Comparison of ENCODE assay signal across 8 cellular contexts in genomic region chr12:6277982-6278438, GRCh38. TPM values are rescaled to one million over a fixed set of nuclear protein-coding genes. Genes with fewer than 3 reads are reported as not detected.
DNase-seq lines count a peak whose midpoint lies in the region; ATAC-seq and TF ChIP-seq lines count a peak whose summit lies in the region.

No MANE protein-coding gene starts in this region.

- peak overlapping the region; percentile 56 for H3K4me3 ChIP-seq in epithelial cell of proximal tubule (ENCODE audit: low read depth, low read length)

- intact Hi-C loops in activated B cell treated with CpG ODN at 0.5 μM for 24 hours (cut with micrococcal nuclease), result loop anchor here (1.0 to 5.0 kb wide), 4 partner anchors 53 to 215 kb away; partner anchors contain the start of gene VAMP1

- CTCF ChIA-PET in GM10248 (lab: Yijun Ruan, JAX) (interaction anchor here (0.7 to 8.5 kb wide), 28 partner anchors 8 to 289 kb away, joined by 3 to 126 read pairs (median 5); no protein-coding TSS in a partner anchor), activated B cell treated with CpG ODN at 0.5 μM for 24 hours (lab: Charles Lee) (interaction anchor here (0.9 to 4.7 kb wide), 5 partner anchors 9 to 213 kb away, joined by 3 to 50 read pairs (median 4); partner anchors contain the start of gene CD9)

- H3K4me3 Mint-ChIP-seq in activated B cell treated with CpG ODN at 0.5 μM for 24 hours (peak overlapping the region; percentile 80), osteocyte (ENCODE audit: unreplicated experiment) (peak overlapping the region; percentile 57)

- no peaks in the 10 kb centered on the region for H3K9me3 Mint-ChIP-seq in activated B cell treated with CpG ODN at 0.5 μM for 24 hours
- H3K9me3 Mint-ChIP-seq in osteocyte (ENCODE audit: unreplicated experiment), result no peaks in the 10 kb centered on the region

- TF ChIP-seq CTCF in GM10248 (IDR thresholded peaks at IDR 0.05; ENCODE audit: control extremely low read depth, extremely low read depth, low read depth, missing control alignments) (no peak), activated B cell treated with CpG ODN at 0.5 μM for 24 hours (IDR thresholded peaks at IDR 0.05) (no peak), epithelial cell of proximal tubule (conservative IDR thresholded peaks at IDR 0.05; ENCODE audit: low read depth, low read length) (no peak), osteocyte (IDR thresholded peaks at IDR 0.05) (no peak)

- H3K27ac Mint-ChIP-seq in activated B cell treated with CpG ODN at 0.5 μM for 24 hours, result no peak overlapping the region
- peak overlapping the region; percentile 81 for H3K27ac Mint-ChIP-seq in osteocyte (ENCODE audit: unreplicated experiment)

- H3K4me1 Mint-ChIP-seq in activated B cell treated with CpG ODN at 0.5 μM for 24 hours, result peaks cover 6% of the 10 kb centered on the region
- peaks cover 39% of the 10 kb centered on the region for H3K4me1 Mint-ChIP-seq in osteocyte (ENCODE audit: unreplicated experiment)

- DNase-seq in GM10248 (ENCODE audit: extremely low spot score), result peak; percentile 68
- DNase-seq in activated B cell treated with CpG ODN at 0.5 μM for 24 hours, result peak; percentile 25
- DNase-seq in epithelial cell of proximal tubule (ENCODE audit: low read depth), result no peak
- DNase-seq in osteocyte (ENCODE audit: extremely low spot score, unreplicated experiment), result no peak
- no peak for DNase-seq in NCI-H1930 (lab: John Stamatoyannopoulos, UW)
- DNase-seq in AML-193 (lab: John Stamatoyannopoulos, UW), result no peak
- no peak for DNase-seq in NK-92 (lab: John Stamatoyannopoulos, UW; ENCODE audit: unreplicated experiment)

- POLR2A ChIA-PET in GM10248 (lab: Yijun Ruan, JAX), result interaction anchor here (1.0 kb wide), 1 partner anchor 11 kb away, joined by 3 read pairs; no protein-coding TSS in a partner anchor
- POLR2A ChIA-PET in activated B cell treated with CpG ODN at 0.5 μM for 24 hours (lab: Charles Lee), result interaction anchor here (0.6 to 1.1 kb wide), 4 partner anchors 24 to 288 kb away, joined by 3 to 5 read pairs (median 4); no protein-coding TSS in a partner anchor

- H3K27me3 Mint-ChIP-seq in activated B cell treated with CpG ODN at 0.5 μM for 24 hours, result peaks cover 49% of the 10 kb centered on the region
- no peaks in the 10 kb centered on the region for H3K27me3 Mint-ChIP-seq in osteocyte (ENCODE audit: unreplicated experiment)

- H3K36me3 Mint-ChIP-seq in activated B cell treated with CpG ODN at 0.5 μM for 24 hours (ENCODE audit: low read depth), result no peaks in the 10 kb centered on the region
- H3K36me3 Mint-ChIP-seq in osteocyte (ENCODE audit: unreplicated experiment), result no peaks in the 10 kb centered on the region

- ATAC-seq in HG02623 (IDR thresholded peaks at IDR 0.05; ENCODE audit: unreplicated experiment) (peak; percentile 7), activated B cell treated with CpG ODN at 0.5 μM for 24 hours (ENCODE audit: low read depth) (no peak)

RNA-seq across cellular contexts. Expression of gene PLEKHG6, which starts 32.5 kb away (rescaled TPM):
- total RNA-seq in activated B cell treated with CpG ODN at 0.5 μM for 24 hours (not detected in 2 replicates), epithelial cell of proximal tubule (3.5 and 9.6 TPM in 2 replicates), osteocyte (0.21 and 0.55 TPM in 2 replicates)

Comparison
In these comparisons a context has a peak if more than half of its experiments do, and no peak if none do; other contexts are left out.
1. DNase-seq: peak in GM10248 (single experiment) and activated B cell treated with CpG ODN at 0.5 μM for 24 hours (single experiment); none in epithelial cell of proximal tubule (single experiment), osteocyte (single experiment), NCI-H1930 (0 of 2), AML-193 (0 of 2) and NK-92 (single experiment).